9 cellular contexts compared by ENCODE assay signal in genomic region chr6:79672631-79673065, GRCh38. TPM values are rescaled to one million over a fixed set of nuclear protein-coding genes. Genes with fewer than 3 reads are reported as not detected.
DNase-seq lines count a peak whose midpoint lies in the region; ATAC-seq, FAIRE-seq and TF ChIP-seq lines count a peak whose summit lies in the region.
"Had no signal": no experiment of that assay in that cellular context is flagged by ENCODE, and none has a peak within 500 bp of the region (broad histone marks: within the 10 kb centered on the region; RNA-seq: fewer than 3 reads in every experiment).

No MANE protein-coding gene starts in this region.

- POLR2A ChIA-PET in H1 (lab: Charles Lee; ENCODE audit: partially characterized antibody) = interaction anchor here (1.2 kb wide), 2 partner anchors 24 to 51 kb away, joined by 3 to 4 read pairs; no protein-coding TSS in a partner anchor

- H3K4ac ChIP-seq in H1 (replicated peaks; ENCODE audit: insufficient read length, low read depth, low read length) = no peak overlapping the region

- no peak overlapping the region for H3K14ac ChIP-seq in H1 (ENCODE audit: insufficient read length)

- no peak overlapping the region for H3K4me3 ChIP-seq in H1 (ENCODE audit: extremely low read depth in 1 of 4, insufficient read depth in 2 of 4, low read depth in 3 of 4, low read length in 4 of 4)
- H3K4me3 ChIP-seq in psoas muscle = no peak overlapping the region

- no peak overlapping the region for H3K23ac ChIP-seq in H1 (ENCODE audit: insufficient read length)

- no peak overlapping the region for H3K27ac ChIP-seq in H1 (ENCODE audit: low read depth, low read length)
- no peak overlapping the region for H3K27ac ChIP-seq in psoas muscle

- H3K18ac ChIP-seq in H1 (ENCODE audit: extremely low read depth, low read length) = no peak overlapping the region

- no peak overlapping the region for H2AK5ac ChIP-seq in H1 (ENCODE audit: low read depth, low read length)

- H2AFZ ChIP-seq in H1 (ENCODE audit: low read length) = no peak overlapping the region

- H3K79me2 ChIP-seq in H1 (ENCODE audit: control insufficient read depth in 1 of 2, insufficient read depth in 2 of 2, low read length in 2 of 2) = no peaks in the 10 kb centered on the region

- H2BK5ac ChIP-seq in H1 (ENCODE audit: low read depth, low read length) = no peak overlapping the region

- 57% methylated on average over 1 of the region's 1 CpG; no CpG with 5 or more reads in 1 of the 2 experiments for WGBS in H1 (ENCODE audit: extremely low coverage in 1 of 2, insufficient coverage in 1 of 2, insufficient read length in 1 of 2, insufficient replicate concordance in 2 of 2, low coverage in 1 of 2, low lambda C conversion rate in 2 of 2, missing lambda C conversion rate in 1 of 2), 2 experiments
- 64 to 76% (median 75%) methylated on average over 1 of the region's 1 CpG for WGBS in psoas muscle, 3 donors

- CTCF ChIA-PET in H1 (lab: Charles Lee; ENCODE audit: partially characterized antibody) = interaction anchor here (0.6 to 4.2 kb wide), 42 partner anchors 9 to 662 kb away, joined by 3 to 25 read pairs (median 4); partner anchors contain the start of genes LCA5 and SH3BGRL2

- no peak overlapping the region for H3K4me2 ChIP-seq in H1 (ENCODE audit: insufficient read depth in 1 of 2, low read depth in 2 of 2, low read length in 2 of 2)

- no peaks in the 10 kb centered on the region for H3K9me3 ChIP-seq in H1 (ENCODE audit: insufficient read depth in 2 of 2, low read depth in 1 of 2, low read length in 1 of 2)
- H3K9me3 ChIP-seq in psoas muscle = no peaks in the 10 kb centered on the region

- peaks cover 0 to 5% (median 4%) of the 10 kb centered on the region in 4 experiments; a peak in 5 of 7 replicates for H3K4me1 ChIP-seq in H1 (replicated peaks in 1 of 4; ENCODE audit: control insufficient read depth in 3 of 4, insufficient read depth in 4 of 4, low read length in 3 of 4)
- peaks cover 7% of the 10 kb centered on the region for H3K4me1 ChIP-seq in psoas muscle

- no peak for FAIRE-seq in H1 (lab: Jason Lieb, UNC)
- FAIRE-seq: colon had no signal

- H3K36me3 ChIP-seq in H1 (ENCODE audit: control insufficient read depth in 2 of 4, insufficient read depth in 4 of 4, low read length in 3 of 4) = no peaks in the 10 kb centered on the region; a peak in 1 of 8 replicates
- H3K36me3 ChIP-seq in psoas muscle (ENCODE audit: insufficient read depth in 1 of 2, low read depth in 1 of 2) = peaks cover 0 to 4% of the 10 kb centered on the region in 2 donors

- no peaks in the 10 kb centered on the region; the same call in 1 of the 2 replicates for H3K79me1 ChIP-seq in H1 (ENCODE audit: low read depth, low read length)

- H3K9ac ChIP-seq in H1 (replicated peaks in 1 of 4; ENCODE audit: extremely low read depth in 1 of 4, low read depth in 3 of 4, low read length in 3 of 4) = no peak overlapping the region

- no peak overlapping the region for H2BK20ac ChIP-seq in H1 (ENCODE audit: low read length)

- TF ChIP-seq POLR2A in H1 (IDR thresholded peaks at IDR 0.05; ENCODE audit: control extremely low read depth in 1 of 2, low read depth in 2 of 2, low read length in 2 of 2) = no peak

- H3K27me3 ChIP-seq in H1 (replicated peaks in 1 of 4; ENCODE audit: control insufficient read depth in 3 of 4, extremely low read depth in 1 of 4, insufficient read depth in 3 of 4, low read length in 3 of 4) (no peaks in the 10 kb centered on the region), psoas muscle (ENCODE audit: insufficient read depth in 3 of 3, low read length in 2 of 3) (no peaks in the 10 kb centered on the region)

- DNase-seq in Right ventricle myocardium superior = no peak
- no peak for DNase-seq in Right ventricle myocardium inferior (ENCODE audit: missing footprints)
- peak; percentile 26 for DNase-seq in NCI-H774 (lab: John Stamatoyannopoulos, UW)
- DNase-seq in H1 (ENCODE audit: low read depth in 1 of 2, low spot score in 2 of 2) = no peak
- no peak for DNase-seq in psoas muscle
- no peak for DNase-seq in omental fat pad (ENCODE audit: low spot score)
- no peak for DNase-seq in foreskin melanocyte

- peak; percentile 80 to 83 for TF ChIP-seq RAD21 in H1 (IDR thresholded peaks at IDR 0.05 in 1 of 2, conservative IDR thresholded peaks at IDR 0.05 in 1 of 2; ENCODE audit: low read depth in 2 of 2, low read length in 2 of 2)

- no peak overlapping the region for H4K8ac ChIP-seq in H1 (ENCODE audit: extremely low read depth, insufficient read depth, low read length)

- ATAC-seq in Right ventricle myocardium superior (ENCODE audit: poor library complexity) (peak; percentile 41), Right ventricle myocardium inferior (no peak), psoas muscle (no peak), omental fat pad (ENCODE audit: low FRiP score) (no peak), HG02623 (IDR thresholded peaks at IDR 0.05; ENCODE audit: unreplicated experiment) (no peak)

- H4K5ac ChIP-seq in H1 (ENCODE audit: insufficient read length, low read depth, low read length) = no peak overlapping the region

- H3K56ac ChIP-seq in H1 (replicated peaks; ENCODE audit: insufficient read length, low read depth, low read length) = no peak overlapping the region

- no peak for TF ChIP-seq EP300 in H1 (IDR thresholded peaks at IDR 0.05; ENCODE audit: borderline replicate concordance in 1 of 2, low read depth in 2 of 2, low read length in 2 of 2)

- no peak overlapping the region for H2BK12ac ChIP-seq in H1 (ENCODE audit: low read depth, low read length)

- H2BK15ac ChIP-seq in H1 (ENCODE audit: low read length) = no peak overlapping the region

- H3K23me2 ChIP-seq in H1 (ENCODE audit: low read depth, low read length) = no peaks in the 10 kb centered on the region

- H2BK120ac ChIP-seq in H1 (replicated peaks; ENCODE audit: low read depth, low read length) = no peak overlapping the region

- peaks cover 0 to 3% of the 10 kb centered on the region in 2 experiments for H4K20me1 ChIP-seq in H1 (replicated peaks in 1 of 2; ENCODE audit: control insufficient read depth in 1 of 2, insufficient read depth in 2 of 2, low read length in 2 of 2)

- TF ChIP-seq CTCF in H1 (IDR thresholded peaks at IDR 0.05; ENCODE audit: control extremely low read depth in 1 of 3, insufficient read depth in 1 of 3, low read depth in 1 of 3, low read length in 3 of 3) (peak in 2 of 3 experiments; percentile 37 to 62; a peak in 2 of 4 replicates), psoas muscle (IDR thresholded peaks at IDR 0.05) (peak; percentile 43), omental fat pad (IDR thresholded peaks at IDR 0.05) (no peak)

- intact Hi-C loops in Right ventricle myocardium superior (cut with DNase I) (loop anchor here (5.0 kb wide), 1 partner anchor 100 kb away; no protein-coding TSS in a partner anchor), Right ventricle myocardium inferior (cut with DNase I) (loop anchor here (5.0 kb wide), 1 partner anchor 40 kb away; the partner anchor contains the start of gene SH3BGRL2), psoas muscle (cut with DNase I) (no loop called here)

- H4K91ac ChIP-seq in H1 (replicated peaks; ENCODE audit: insufficient read length, low read length) = no peak overlapping the region

TF ChIP-seq in H1, 55 proteins besides CTCF, POLR2A, EP300 and RAD21 (continues in another document):
- TF ChIP-seq SRF (IDR thresholded peaks at IDR 0.05; ENCODE audit: low read depth, low read length) = no peak

RNA-seq across cellular contexts. Expression of gene SH3BGRL2, which starts 41.5 kb away (rescaled TPM):
- total RNA-seq in Right ventricle myocardium superior (5.9 TPM), Right ventricle myocardium inferior (7.9 TPM), psoas muscle (1 to 10 TPM; 3.5 to 9.7 (median 4.2) TPM), omental fat pad (100 to 1,000 TPM in 1 of 4 donors, 10 to 100 TPM in 3; 22.9 to 179 (median 39.0) TPM)
- 20.0 and 20.3 TPM in 2 replicates for total RNA-seq in H1 (2021; fragmentation: NEBNext Ultra II Directional; extraction: Animal tissue kit (Norgen Biotek cat#: 25700))
- polyA plus RNA-seq in H1 (2011; rRNA removed) (3.8 and 6.0 TPM in 2 replicates), psoas muscle (1 to 10 TPM; 4.2 to 5.5 (median 4.5) TPM)
- polyA plus RNA-seq in H1 (2011; cell fraction: cytosol; rRNA removed) = 7.5 TPM
- 1.3 TPM for polyA plus RNA-seq in H1 (2011; cell fraction: nucleus; rRNA removed)
- polyA plus RNA-seq in H1 (2012, experiment 1 of 2) = 6.5 to 13.4 TPM (median 8.4 TPM) in 4 replicates
- 0.89 TPM for polyA plus RNA-seq in H1 (2012, experiment 2 of 2)
- 11.2 TPM for polyA plus RNA-seq in H1 (2013, experiment 1 of 2)
- polyA plus RNA-seq in H1 (2013, experiment 2 of 2) = 11.5 TPM
- 8.0 and 11.0 TPM in 2 replicates for polyA minus RNA-seq in H1 (2011; rRNA and poly(A)+ RNA removed)
- polyA minus RNA-seq in H1 (2011; cell fraction: cytosol; rRNA and poly(A)+ RNA removed) = 8.4 TPM
- 7.7 TPM for polyA minus RNA-seq in H1 (2011; cell fraction: nucleus; rRNA and poly(A)+ RNA removed)

Comparison
In these comparisons a context has a peak if more than half of its experiments do, and no peak if none do; other contexts are left out.
1. CTCF ChIP-seq: peak in H1 (2 of 3) and psoas muscle (single experiment); none in omental fat pad (0 of 3).
2. intact Hi-C loops: an anchor here in Right ventricle myocardium superior (5.0 kb wide) and Right ventricle myocardium inferior (5.0 kb wide); none called in psoas muscle.